29 cellular contexts compared by ENCODE assay signal in the genomic region with DNA sequence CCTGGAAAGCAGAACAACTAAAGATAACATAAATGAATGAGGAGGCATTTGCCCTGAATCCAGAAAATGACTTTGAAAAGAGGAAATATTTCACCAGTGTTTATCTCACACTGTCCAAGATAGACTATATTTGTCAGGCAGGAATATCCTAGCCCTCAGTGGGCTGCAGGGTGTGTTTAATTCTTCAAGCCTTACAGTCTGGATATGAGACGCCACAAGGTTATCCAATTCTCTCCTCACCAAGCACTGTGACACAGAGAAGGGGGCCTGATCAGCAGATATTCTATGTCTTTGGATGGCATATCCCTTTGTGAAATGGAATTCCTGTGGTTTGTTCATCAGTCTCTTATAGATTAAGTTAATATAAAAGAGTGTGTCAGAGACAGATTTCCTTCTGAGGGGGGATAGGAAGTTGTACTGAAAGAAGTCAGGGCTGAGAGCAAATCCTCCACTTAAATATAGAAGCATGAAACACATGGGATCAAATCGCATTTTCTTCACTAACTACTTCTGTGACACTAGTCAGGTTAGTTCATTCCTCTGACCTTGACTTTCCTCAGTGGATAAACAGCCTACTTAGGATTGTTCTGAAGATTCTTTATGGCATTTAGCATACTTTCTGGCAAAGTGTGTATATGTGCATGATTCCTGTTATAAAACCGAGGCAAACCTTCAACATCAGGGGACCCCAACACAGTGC. TPM values are rescaled to one million over a fixed set of nuclear protein-coding genes. Genes with fewer than 3 reads are reported as not detected.
"Had no signal": no experiment of that assay in that cellular context is flagged by ENCODE, and none has a peak within 500 bp of the region (broad histone marks: within the 10 kb centered on the region; RNA-seq: fewer than 3 reads in every experiment).

No MANE protein-coding gene starts in this region.

- H3K27ac Mint-ChIP-seq: activated CD4-positive, alpha-beta T cell treated with anti-CD3 and anti-CD28 coated beads for 36 hours; activated CD8-positive, alpha-beta memory T cell treated with anti-CD3 and anti-CD28 coated beads, Interleukin-2, amount 10 ng/mL, durations not matched to agents 7 days and 5 days; activated CD8-positive, alpha-beta T cell treated with anti-CD3 and anti-CD28 coated beads, Interleukin-2, amount 10 ng/mL, durations not matched to agents 7 days and 5 days; activated naive CD4-positive, alpha-beta T cell treated with anti-CD3 and anti-CD28 coated beads for 36 hours; activated naive CD8-positive, alpha-beta T cell treated with anti-CD3 and anti-CD28 coated beads, Interleukin-2, amount 10 ng/mL, durations not matched to agents 7 days and 5 days; activated T-cell treated with anti-CD3 and anti-CD28 coated beads, Interleukin-2, amount 50 U/mL, for 72 hours; dendritic cell treated with granulocyte-macrophage colony-stimulating factor and Interleukin-4, amounts not matched to agents 40 ng/mL and 50 ng/mL, for 4 days; endodermal cell; stimulated activated effector memory CD8-positive, alpha-beta T cell treated with anti-CD3 and anti-CD28 coated beads, Interleukin-12 subunit alpha, Interleukin-12 subunit beta, amount 100 ng/mL, for 72 hours; stimulated activated naive CD8-positive, alpha-beta T cell treated with anti-CD3 and anti-CD28 coated beads, Interleukin-15, Interleukin-2, amounts not matched to agents 100 ng/mL and 50 ng/mL, for 24 hours; T-helper 2 cell treated with Interferon-gamma antibody and Interleukin-4, amounts not matched to agents 5 μg/mL and 100 μg/mL, for 36 hours; type B pancreatic cell had no signal

- H3K27me3 ChIP-seq: breast epithelium, foreskin keratinocyte, right lobe of liver, vagina had no signal

- DNase-seq: activated CD4-positive, alpha-beta T cell treated with anti-CD3 and anti-CD28 coated beads for 36 hours; activated CD4-positive, CD25-positive, alpha-beta regulatory T cell; activated CD8-positive, alpha-beta memory T cell treated with anti-CD3 and anti-CD28 coated beads, Interleukin-2, amount 10 ng/mL, durations not matched to agents 7 days and 5 days; activated CD8-positive, alpha-beta T cell treated with anti-CD3 and anti-CD28 coated beads, Interleukin-2, amount 10 ng/mL, durations not matched to agents 7 days and 5 days; activated naive CD4-positive, alpha-beta T cell treated with anti-CD3 and anti-CD28 coated beads for 36 hours; activated naive CD8-positive, alpha-beta T cell treated with anti-CD3 and anti-CD28 coated beads, Interleukin-2, amount 10 ng/mL, durations not matched to agents 7 days and 5 days; activated T-cell treated with anti-CD3 and anti-CD28 coated beads, Interleukin-2, amount 50 U/mL, for 72 hours; amniotic stem cell; endodermal cell; foreskin keratinocyte; kidney glomerular epithelial cell; lower lobe of right lung; mesenchymal stem cell; naive thymus-derived CD8-positive, alpha-beta T cell; right lobe of liver; small intestine; stimulated activated CD4-positive, alpha-beta T cell treated with anti-CD3 and anti-CD28 coated beads, Interleukin-4, amount 100 ng/mL, for 24 hours; T-helper 1 cell had no signal

- H3K4me3 Mint-ChIP-seq: activated CD4-positive, alpha-beta T cell treated with anti-CD3 and anti-CD28 coated beads for 36 hours; activated CD8-positive, alpha-beta memory T cell treated with anti-CD3 and anti-CD28 coated beads, Interleukin-2, amount 10 ng/mL, durations not matched to agents 7 days and 5 days; activated CD8-positive, alpha-beta T cell treated with anti-CD3 and anti-CD28 coated beads, Interleukin-2, amount 10 ng/mL, durations not matched to agents 7 days and 5 days; activated naive CD4-positive, alpha-beta T cell treated with anti-CD3 and anti-CD28 coated beads for 36 hours; activated naive CD8-positive, alpha-beta T cell treated with anti-CD3 and anti-CD28 coated beads, Interleukin-2, amount 10 ng/mL, durations not matched to agents 7 days and 5 days; activated T-cell treated with anti-CD3 and anti-CD28 coated beads, Interleukin-2, amount 50 U/mL, for 72 hours; central memory CD8-positive, alpha-beta T cell; dendritic cell treated with granulocyte-macrophage colony-stimulating factor and Interleukin-4, amounts not matched to agents 40 ng/mL and 50 ng/mL, for 4 days; endodermal cell; naive thymus-derived CD8-positive, alpha-beta T cell; stimulated activated effector memory CD8-positive, alpha-beta T cell treated with anti-CD3 and anti-CD28 coated beads, Interleukin-12 subunit alpha, Interleukin-12 subunit beta, amount 100 ng/mL, for 72 hours; stimulated activated naive CD8-positive, alpha-beta T cell treated with anti-CD3 and anti-CD28 coated beads, Interleukin-15, Interleukin-2, amounts not matched to agents 100 ng/mL and 50 ng/mL, for 24 hours; T-helper 2 cell treated with Interferon-gamma antibody and Interleukin-4, amounts not matched to agents 5 μg/mL and 100 μg/mL, for 36 hours; type B pancreatic cell had no signal

- ATAC-seq: activated CD4-positive, alpha-beta T cell treated with anti-CD3 and anti-CD28 coated beads for 36 hours; activated CD8-positive, alpha-beta memory T cell treated with anti-CD3 and anti-CD28 coated beads, Interleukin-2, amount 10 ng/mL, durations not matched to agents 7 days and 5 days; activated CD8-positive, alpha-beta T cell treated with anti-CD3 and anti-CD28 coated beads, Interleukin-2, amount 10 ng/mL, durations not matched to agents 7 days and 5 days; activated T-cell treated with anti-CD3 and anti-CD28 coated beads, Interleukin-2, amount 50 U/mL, for 72 hours; esophagus mucosa; foreskin keratinocyte; left lobe of liver; lower lobe of right lung; naive thymus-derived CD8-positive, alpha-beta T cell; right lobe of liver; stimulated activated effector memory CD8-positive, alpha-beta T cell treated with anti-CD3 and anti-CD28 coated beads, Interleukin-12 subunit alpha, Interleukin-12 subunit beta, amount 100 ng/mL, for 72 hours had no signal

- H3K4me1 Mint-ChIP-seq: endodermal cell had no signal

- H3K4me1 ChIP-seq: breast epithelium, lower lobe of right lung, right lobe of liver, vagina had no signal

- H3K27ac ChIP-seq: breast epithelium, foreskin keratinocyte, lower lobe of right lung, right lobe of liver, vagina had no signal

- H3K4me3 ChIP-seq: breast epithelium, lower lobe of right lung, right lobe of liver, vagina had no signal

- H3K36me3 ChIP-seq: breast epithelium, lower lobe of right lung, right lobe of liver, vagina had no signal

- H3K9me3 ChIP-seq: breast epithelium, lower lobe of right lung, right lobe of liver, vagina had no signal

- H3K9me3 Mint-ChIP-seq: activated naive CD4-positive, alpha-beta T cell treated with anti-CD3 and anti-CD28 coated beads for 36 hours; activated T-cell treated with anti-CD3 and anti-CD28 coated beads, Interleukin-2, amount 50 U/mL, for 72 hours; central memory CD8-positive, alpha-beta T cell; dendritic cell treated with granulocyte-macrophage colony-stimulating factor and Interleukin-4, amounts not matched to agents 40 ng/mL and 50 ng/mL, for 4 days; endodermal cell; naive thymus-derived CD8-positive, alpha-beta T cell; stimulated activated effector memory CD8-positive, alpha-beta T cell treated with anti-CD3 and anti-CD28 coated beads, Interleukin-12 subunit alpha, Interleukin-12 subunit beta, amount 100 ng/mL, for 72 hours; stimulated activated naive CD8-positive, alpha-beta T cell treated with anti-CD3 and anti-CD28 coated beads, Interleukin-15, Interleukin-2, amounts not matched to agents 100 ng/mL and 50 ng/mL, for 24 hours; T-helper 2 cell treated with Interferon-gamma antibody and Interleukin-4, amounts not matched to agents 5 μg/mL and 100 μg/mL, for 36 hours; type B pancreatic cell had no signal

- H3K27me3 Mint-ChIP-seq: activated CD4-positive, alpha-beta T cell treated with anti-CD3 and anti-CD28 coated beads for 36 hours; activated CD8-positive, alpha-beta memory T cell treated with anti-CD3 and anti-CD28 coated beads, Interleukin-2, amount 10 ng/mL, durations not matched to agents 7 days and 5 days; activated naive CD8-positive, alpha-beta T cell treated with anti-CD3 and anti-CD28 coated beads, Interleukin-2, amount 10 ng/mL, durations not matched to agents 7 days and 5 days; central memory CD8-positive, alpha-beta T cell; dendritic cell treated with granulocyte-macrophage colony-stimulating factor and Interleukin-4, amounts not matched to agents 40 ng/mL and 50 ng/mL, for 4 days; naive thymus-derived CD8-positive, alpha-beta T cell; stimulated activated naive CD8-positive, alpha-beta T cell treated with anti-CD3 and anti-CD28 coated beads, Interleukin-15, Interleukin-2, amounts not matched to agents 100 ng/mL and 50 ng/mL, for 24 hours; type B pancreatic cell had no signal

- H3K36me3 Mint-ChIP-seq: activated naive CD8-positive, alpha-beta T cell treated with anti-CD3 and anti-CD28 coated beads, Interleukin-2, amount 10 ng/mL, durations not matched to agents 7 days and 5 days; naive thymus-derived CD8-positive, alpha-beta T cell; stimulated activated effector memory CD8-positive, alpha-beta T cell treated with anti-CD3 and anti-CD28 coated beads, Interleukin-12 subunit alpha, Interleukin-12 subunit beta, amount 100 ng/mL, for 72 hours; type B pancreatic cell had no signal

RNA-seq across cellular contexts. Expression of gene CDKL2, which starts 49.7 kb away (rescaled TPM):
- total RNA-seq: subcutaneous adipose tissue had no signal
